In the genomic region with DNA sequence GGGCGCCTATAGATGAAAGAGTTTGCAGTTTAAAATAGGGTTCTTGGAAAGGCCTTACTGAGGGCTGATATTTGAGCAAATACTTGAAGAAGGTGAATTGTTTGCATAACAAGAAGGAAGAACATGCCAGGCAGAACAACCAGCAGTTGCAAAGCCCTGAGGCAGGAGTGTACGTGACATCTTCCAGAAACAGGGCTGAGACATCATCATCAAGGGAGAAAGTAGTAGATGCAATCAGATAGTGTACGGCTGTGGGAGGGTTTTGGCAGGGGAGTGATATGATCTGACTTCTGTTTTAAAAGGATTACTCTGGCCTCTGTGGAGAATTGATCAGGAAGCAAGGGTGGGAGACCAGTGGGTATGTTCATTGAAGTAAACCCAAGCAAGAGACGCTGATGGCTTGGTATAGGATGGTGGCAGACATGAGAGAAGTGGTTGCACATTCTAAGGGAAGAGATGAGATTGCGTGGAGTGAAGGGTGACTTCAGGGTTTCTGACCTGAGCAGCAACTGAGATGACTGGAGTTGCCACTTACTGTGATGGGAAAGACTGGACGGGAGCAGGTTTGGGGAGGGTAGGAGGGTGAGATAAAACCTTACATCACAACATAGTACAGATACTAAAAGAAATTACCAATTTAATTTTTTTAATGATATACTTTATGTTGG, we compare ENCODE assay signal across 19 cellular contexts. TPM values are rescaled to one million over a fixed set of nuclear protein-coding genes. Genes with fewer than 3 reads are reported as not detected.
DNase-seq lines count a peak whose midpoint lies in the region; ATAC-seq, FAIRE-seq and TF ChIP-seq lines count a peak whose summit lies in the region.
"Had no signal": no experiment of that assay in that cellular context is flagged by ENCODE, and none has a peak within 500 bp of the region (broad histone marks: within the 10 kb centered on the region; RNA-seq: fewer than 3 reads in every experiment).

No MANE protein-coding gene starts in this region.

- FAIRE-seq in keratinocyte (lab: Jason Lieb, UNC), result peak; percentile 36

- POLR2A ChIA-PET in WTC11 (lab: Charles Lee), result no interaction called here

- no peaks in the 10 kb centered on the region for H3K9me3 Mint-ChIP-seq in activated naive CD8-positive, alpha-beta T cell (ENCODE audit: low read depth)
- H3K9me3 Mint-ChIP-seq in activated naive CD8-positive, alpha-beta T cell treated with anti-CD3 and anti-CD28 coated beads, Interleukin-2, amount 50 U/mL, for 24 hours, result no peaks in the 10 kb centered on the region
- no peaks in the 10 kb centered on the region for H3K9me3 Mint-ChIP-seq in WTC11
- no peaks in the 10 kb centered on the region for H3K9me3 Mint-ChIP-seq in stimulated activated naive B cell treated with anti-CD40 and anti-IgM and Interleukin-4, amounts not matched to agents 10 μg/mL and 1 μg/mL and 100 μg/mL, for 72 hours
- H3K9me3 Mint-ChIP-seq: activated CD4-positive, alpha-beta T cell treated with anti-CD3 and anti-CD28 coated beads, Interleukin-2, amount 10 ng/mL, durations not matched to agents 24 days and 14 days; activated naive CD4-positive, alpha-beta T cell treated with anti-CD3 and anti-CD28 coated beads for 36 hours; brain; CD8-positive, alpha-beta T cell had no signal

- H3K4me1 Mint-ChIP-seq in activated naive CD8-positive, alpha-beta T cell (ENCODE audit: low read depth), result peaks cover 2% of the 10 kb centered on the region
- no peaks in the 10 kb centered on the region for H3K4me1 Mint-ChIP-seq in activated naive CD8-positive, alpha-beta T cell treated with anti-CD3 and anti-CD28 coated beads, Interleukin-2, amount 50 U/mL, for 24 hours
- peaks cover 12% of the 10 kb centered on the region for H3K4me1 Mint-ChIP-seq in WTC11
- H3K4me1 Mint-ChIP-seq in stimulated activated naive B cell treated with anti-CD40 and anti-IgM and Interleukin-4, amounts not matched to agents 10 μg/mL and 1 μg/mL and 100 μg/mL, for 72 hours, result peaks cover 0 to 3% of the 10 kb centered on the region in 2 donors
- H3K4me1 Mint-ChIP-seq: activated CD4-positive, alpha-beta T cell treated with anti-CD3 and anti-CD28 coated beads, Interleukin-2, amount 10 ng/mL, durations not matched to agents 24 days and 14 days; brain had no signal

- DNase-seq in activated naive CD8-positive, alpha-beta T cell treated with anti-CD3 and anti-CD28 coated beads, Interleukin-2, amount 50 U/mL, for 24 hours, result no peak
- DNase-seq in WTC11 (ENCODE audit: low spot score) (no peak), keratinocyte (ENCODE audit: low read depth, low spot score) (no peak), MV-4-11 (lab: John Stamatoyannopoulos, UW) (no peak), Right ventricle myocardium superior (no peak)
- no peak for DNase-seq in stimulated activated naive B cell treated with anti-CD40 and anti-IgM and Interleukin-4, amounts not matched to agents 10 μg/mL and 1 μg/mL and 100 μg/mL, for 72 hours
- DNase-seq: ACHN; activated CD4-positive, alpha-beta T cell treated with anti-CD3 and anti-CD28 coated beads, Interleukin-2, amount 10 ng/mL, durations not matched to agents 24 days and 14 days; activated naive CD4-positive, alpha-beta T cell treated with anti-CD3 and anti-CD28 coated beads for 36 hours; CD8-positive, alpha-beta T cell; NK-92 treated with Interleukin-12 subunit alpha and Interleukin-12 subunit beta, amount 100 ng/mL, for 24 hours; sigmoid colon had no signal

- CTCF ChIA-PET in WTC11 (lab: Charles Lee), result no interaction called here

- H3K4me3 ChIP-seq in keratinocyte (ENCODE audit: control insufficient read depth in 2 of 3, extremely low read depth in 1 of 3, insufficient read depth in 2 of 3, low read depth in 1 of 3, low read length in 3 of 3), result no peak overlapping the region
- H3K4me3 ChIP-seq: sigmoid colon, vagina had no signal

- no peak overlapping the region for H3K4me2 ChIP-seq in keratinocyte (ENCODE audit: control insufficient read depth, extremely low read depth, insufficient read depth, low read depth, low read length)

- no peaks in the 10 kb centered on the region for H3K27me3 Mint-ChIP-seq in activated naive CD8-positive, alpha-beta T cell
- H3K27me3 Mint-ChIP-seq in activated naive CD8-positive, alpha-beta T cell treated with anti-CD3 and anti-CD28 coated beads, Interleukin-2, amount 50 U/mL, for 24 hours, result no peaks in the 10 kb centered on the region
- no peaks in the 10 kb centered on the region for H3K27me3 Mint-ChIP-seq in WTC11 (ENCODE audit: low read depth)
- H3K27me3 Mint-ChIP-seq in stimulated activated naive B cell treated with anti-CD40 and anti-IgM and Interleukin-4, amounts not matched to agents 10 μg/mL and 1 μg/mL and 100 μg/mL, for 72 hours, result no peaks in the 10 kb centered on the region
- H3K27me3 Mint-ChIP-seq: activated CD4-positive, alpha-beta T cell treated with anti-CD3 and anti-CD28 coated beads, Interleukin-2, amount 10 ng/mL, durations not matched to agents 24 days and 14 days; brain had no signal

- H3K27me3 ChIP-seq in keratinocyte (ENCODE audit: control insufficient read depth, extremely low read depth, insufficient read depth, low read length), result no peaks in the 10 kb centered on the region
- H3K27me3 ChIP-seq: neutrophil, sigmoid colon, vagina had no signal

- H3K9me3 ChIP-seq in keratinocyte (ENCODE audit: control insufficient read depth, low read depth, low read length), result no peaks in the 10 kb centered on the region
- H3K9me3 ChIP-seq: neutrophil, sigmoid colon, vagina had no signal

- no peak for ATAC-seq in activated naive CD8-positive, alpha-beta T cell treated with anti-CD3 and anti-CD28 coated beads, Interleukin-2, amount 50 U/mL, for 24 hours
- ATAC-seq in WTC11 (no peak), GM21786 (IDR thresholded peaks at IDR 0.05; ENCODE audit: unreplicated experiment) (no peak), Right ventricle myocardium superior (ENCODE audit: poor library complexity) (no peak)
- no peak for ATAC-seq in stimulated activated naive B cell treated with anti-CD40 and anti-IgM and Interleukin-4, amounts not matched to agents 10 μg/mL and 1 μg/mL and 100 μg/mL, for 72 hours (replicated peaks)
- ATAC-seq: CD8-positive, alpha-beta T cell had no signal

- H2AFZ ChIP-seq in keratinocyte (ENCODE audit: control insufficient read depth, low read length), result no peak overlapping the region

- intact Hi-C loops in Right ventricle myocardium superior (cut with DNase I), result no loop called here

- H3K36me3 ChIP-seq in keratinocyte (ENCODE audit: control insufficient read depth in 2 of 2, extremely low read depth in 1 of 2, insufficient read depth in 2 of 2, low read length in 2 of 2), result peaks cover 14% of the 10 kb centered on the region in 2 experiments

- no peaks in the 10 kb centered on the region for H3K9me1 ChIP-seq in keratinocyte (ENCODE audit: control insufficient read depth, extremely low read depth, insufficient read depth, low read length)

- no peaks in the 10 kb centered on the region for H3K79me2 ChIP-seq in keratinocyte (ENCODE audit: control insufficient read depth, insufficient read depth, low read length)

- H4K20me1 ChIP-seq in keratinocyte (ENCODE audit: control insufficient read depth, extremely low read depth, insufficient read depth, low read length), result no peaks in the 10 kb centered on the region

- no peaks in the 10 kb centered on the region for H3K4me1 ChIP-seq in keratinocyte (ENCODE audit: control insufficient read depth, extremely low read depth, insufficient read depth, low read length)
- H3K4me1 ChIP-seq: sigmoid colon, vagina had no signal

- no peak overlapping the region for H3K27ac ChIP-seq in keratinocyte (ENCODE audit: control insufficient read depth, insufficient read depth, low read length)
- H3K27ac ChIP-seq: neutrophil, sigmoid colon, vagina had no signal

- H3K4me3 Mint-ChIP-seq in activated naive CD8-positive, alpha-beta T cell, result no peak overlapping the region
- H3K4me3 Mint-ChIP-seq in activated naive CD8-positive, alpha-beta T cell treated with anti-CD3 and anti-CD28 coated beads, Interleukin-2, amount 50 U/mL, for 24 hours, result no peak overlapping the region
- H3K4me3 Mint-ChIP-seq in WTC11, result no peak overlapping the region
- H3K4me3 Mint-ChIP-seq in stimulated activated naive B cell treated with anti-CD40 and anti-IgM and Interleukin-4, amounts not matched to agents 10 μg/mL and 1 μg/mL and 100 μg/mL, for 72 hours, result no peak overlapping the region
- H3K4me3 Mint-ChIP-seq: activated CD4-positive, alpha-beta T cell treated with anti-CD3 and anti-CD28 coated beads, Interleukin-2, amount 10 ng/mL, durations not matched to agents 24 days and 14 days; activated naive CD4-positive, alpha-beta T cell treated with anti-CD3 and anti-CD28 coated beads for 36 hours; brain; CD8-positive, alpha-beta T cell had no signal

- TF ChIP-seq CTCF in WTC11 (IDR thresholded peaks at IDR 0.05) (no peak), keratinocyte (optimal IDR thresholded peaks at IDR 0.05 in 1 of 3, IDR thresholded peaks at IDR 0.05 in 1 of 3, conservative IDR thresholded peaks at IDR 0.05 in 1 of 3; ENCODE audit: extremely low read depth in 1 of 3, insufficient read depth in 2 of 3, low read length in 3 of 3) (no peak)

- H3K9ac ChIP-seq in keratinocyte (ENCODE audit: control insufficient read depth, extremely low read depth, insufficient read depth, low read length), result no peak overlapping the region

- H3K36me3 Mint-ChIP-seq in activated naive CD8-positive, alpha-beta T cell, result peaks cover 24% of the 10 kb centered on the region
- peaks cover 56% of the 10 kb centered on the region for H3K36me3 Mint-ChIP-seq in activated naive CD8-positive, alpha-beta T cell treated with anti-CD3 and anti-CD28 coated beads, Interleukin-2, amount 50 U/mL, for 24 hours (ENCODE audit: low read depth)
- peaks cover 44% of the 10 kb centered on the region for H3K36me3 Mint-ChIP-seq in WTC11
- peaks cover 45 to 68% of the 10 kb centered on the region in 2 donors for H3K36me3 Mint-ChIP-seq in stimulated activated naive B cell treated with anti-CD40 and anti-IgM and Interleukin-4, amounts not matched to agents 10 μg/mL and 1 μg/mL and 100 μg/mL, for 72 hours

- peak overlapping the region; percentile 37 for H3K27ac Mint-ChIP-seq in activated naive CD8-positive, alpha-beta T cell
- H3K27ac Mint-ChIP-seq in activated naive CD8-positive, alpha-beta T cell treated with anti-CD3 and anti-CD28 coated beads, Interleukin-2, amount 50 U/mL, for 24 hours, result no peak overlapping the region
- peak overlapping the region; percentile 0; the same call in 1 of the 2 replicates for H3K27ac Mint-ChIP-seq in WTC11
- peak overlapping the region; percentile 3 for H3K27ac Mint-ChIP-seq in stimulated activated naive B cell treated with anti-CD40 and anti-IgM and Interleukin-4, amounts not matched to agents 10 μg/mL and 1 μg/mL and 100 μg/mL, for 72 hours
- H3K27ac Mint-ChIP-seq: activated CD4-positive, alpha-beta T cell treated with anti-CD3 and anti-CD28 coated beads, Interleukin-2, amount 10 ng/mL, durations not matched to agents 24 days and 14 days; activated naive CD4-positive, alpha-beta T cell treated with anti-CD3 and anti-CD28 coated beads for 36 hours; brain; CD8-positive, alpha-beta T cell had no signal

- dilution Hi-C loops in keratinocyte (cut with MboI; ENCODE audit: extremely low pct_ligation_motif_present, low sequenced_read_pairs), result loop anchor here (25.0 kb wide), 1 partner anchor 169 kb away; a partner anchor contains a TSS

RNA-seq across cellular contexts. Expression of a gene that starts 28.8 kb away (rescaled TPM):
- total RNA-seq in WTC11 (2021) (16.7 to 25.6 TPM (median 20.2 TPM) in 3 replicates), Right ventricle myocardium superior (8.4 TPM)
- polyA plus RNA-seq in keratinocyte, result 10.6 to 11.7 TPM (median 11.5 TPM) in 3 replicates
- 38.6 TPM for polyA plus RNA-seq in keratinocyte (2011; ENCODE audit: low read depth)
- polyA plus RNA-seq in keratinocyte (2011; cell fraction: cytosol; rRNA removed), result 8.8 and 12.8 TPM in 2 replicates
- 22.2 and 25.5 TPM in 2 replicates for polyA plus RNA-seq in keratinocyte (2011; cell fraction: nucleus; rRNA removed)
- 16.7 and 17.2 TPM in 2 replicates for polyA plus RNA-seq in keratinocyte (2012; ENCODE audit: low replicate concordance)
- polyA minus RNA-seq in keratinocyte, result 6.9 to 21.4 TPM (median 12.7 TPM) in 3 replicates
- polyA minus RNA-seq in keratinocyte (2011; cell fraction: cytosol; rRNA and poly(A)+ RNA removed), result 4.0 TPM
- 9.6 and 12.5 TPM in 2 replicates for polyA minus RNA-seq in keratinocyte (2011; cell fraction: nucleus; rRNA and poly(A)+ RNA removed)

RNA-seq across cellular contexts. Expression of a gene that starts 28.8 kb away (rescaled TPM):
- total RNA-seq in WTC11 (2021), result 0.07 to 0.30 TPM (median 0.11 TPM) in 3 replicates
- 0.03 to 0.04 TPM (median 0.03 TPM) in 3 replicates for polyA plus RNA-seq in keratinocyte
- not detected for polyA plus RNA-seq in keratinocyte (2011; ENCODE audit: low read depth)
- polyA plus RNA-seq in keratinocyte (2011; cell fraction: cytosol; rRNA removed), result not detected in 2 replicates
- 0.08 TPM in 1 of 2 replicates, not detected in the other for polyA plus RNA-seq in keratinocyte (2011; cell fraction: nucleus; rRNA removed)
- 0.05 TPM in 1 of 2 replicates, not detected in the other for polyA plus RNA-seq in keratinocyte (2012; ENCODE audit: low replicate concordance)
- not detected in 3 replicates for polyA minus RNA-seq in keratinocyte
- polyA minus RNA-seq in keratinocyte (2011; cell fraction: cytosol; rRNA and poly(A)+ RNA removed), result not detected
- polyA minus RNA-seq in keratinocyte (2011; cell fraction: nucleus; rRNA and poly(A)+ RNA removed), result 0.21 TPM in 1 of 2 replicates, not detected in the other
- not detected for total RNA-seq in Right ventricle myocardium superior
- total RNA-seq: kidney epithelial cell, sigmoid colon, vagina had no signal
- polyA plus RNA-seq: fibroblast of lung had no signal
